In genomic region chr7:69864283-69864682, GRCh38 we compare ENCODE assay signal across 24 cellular contexts.
DNase-seq lines count a peak whose midpoint lies in the region; TF ChIP-seq lines count a peak whose summit lies in the region.
"Had no signal": no experiment of that assay in that cellular context is flagged by ENCODE, and none has a peak within 500 bp of the region (broad histone marks: within the 10 kb centered on the region; RNA-seq: fewer than 3 reads in every experiment).

No MANE protein-coding gene starts in this region.

- H3K36me3 Mint-ChIP-seq in type B pancreatic cell, result no peaks in the 10 kb centered on the region
- H3K36me3 Mint-ChIP-seq: CD4-positive, alpha-beta memory T cell; immature natural killer cell; WTC11 had no signal

- H3K9me3 ChIP-seq in adipocyte (ENCODE audit: control insufficient read depth, low read length), result no peaks in the 10 kb centered on the region
- no peaks in the 10 kb centered on the region for H3K9me3 ChIP-seq in breast epithelium
- H3K9me3 ChIP-seq: adrenal gland, left lung, SJCRH30, vagina had no signal

- no peak overlapping the region for H3K27ac Mint-ChIP-seq in type B pancreatic cell
- H3K27ac Mint-ChIP-seq: CD4-positive, alpha-beta memory T cell; immature natural killer cell; progenitor cell of endocrine pancreas; T-helper 17 cell; WTC11 had no signal

- H3K4me1 ChIP-seq in adipocyte (ENCODE audit: control insufficient read depth, insufficient read depth, low read length) (no peaks in the 10 kb centered on the region), breast epithelium (no peaks in the 10 kb centered on the region)
- H3K4me1 ChIP-seq: vagina had no signal

- H3K9ac ChIP-seq in adipocyte (ENCODE audit: low read length), result no peak overlapping the region

- H3K27me3 ChIP-seq in adipocyte (replicated peaks; ENCODE audit: control insufficient read depth, insufficient read depth, low read length) (no peaks in the 10 kb centered on the region), breast epithelium (no peaks in the 10 kb centered on the region)
- H3K27me3 ChIP-seq: adrenal gland, left lung, SJCRH30, vagina had no signal

- intact Hi-C loops in breast epithelium (cut with DNase I; ENCODE audit: low total_unique reads), result no loop called here

- no peak for TF ChIP-seq CTCF in breast epithelium (IDR thresholded peaks at IDR 0.05)
- no peak for TF ChIP-seq CTCF in type B pancreatic cell (conservative IDR thresholded peaks at IDR 0.05)

- no peak overlapping the region for H3K4me3 Mint-ChIP-seq in type B pancreatic cell
- H3K4me3 Mint-ChIP-seq: CD4-positive, alpha-beta memory T cell; immature natural killer cell; T-helper 17 cell; WTC11 had no signal

- peak; percentile 30 for DNase-seq in AG20443 (ENCODE audit: low spot score)
- DNase-seq in NCI-H1092 treated with DMSO at 0.1 percent for 48 hours (lab: John Stamatoyannopoulos, UW), result peak; percentile 42
- DNase-seq in NCI-H2171 (lab: John Stamatoyannopoulos, UW), result peak; percentile 76
- peak; percentile 30 for DNase-seq in adipocyte (ENCODE audit: low read depth)
- DNase-seq in breast epithelium (ENCODE audit: low spot score in 2 of 2), result no peak
- no peak for DNase-seq in cerebellar nuclear complex (lab: John Stamatoyannopoulos, UW)
- no peak for DNase-seq in middle frontal gyrus (ENCODE audit: extremely low spot score, low spot score)
- no peak for DNase-seq in type B pancreatic cell (ENCODE audit: extremely low spot score, unreplicated experiment)
- DNase-seq: activated CD4-positive, alpha-beta T cell treated with anti-CD3 and anti-CD28 coated beads, Interleukin-2, amount 50 U/mL, for 48 hours; activated gamma-delta T cell treated with Interleukin-2 at 50 U/mL for 16 hours; CD4-positive, alpha-beta memory T cell; dermis blood vessel endothelial cell; immature natural killer cell; left lung; midbrain; NCI-H187 treated with DMSO at 0.1 percent for 48 hours; NCI-H82; PC-9; T-helper 17 cell had no signal

- H3K36me3 ChIP-seq in adipocyte (ENCODE audit: control insufficient read depth, insufficient read depth, low read length, severe bottlenecking), result no peaks in the 10 kb centered on the region
- no peaks in the 10 kb centered on the region for H3K36me3 ChIP-seq in breast epithelium
- H3K36me3 ChIP-seq: adrenal gland, left lung, SJCRH30, vagina had no signal

- H3K4me3 ChIP-seq in adipocyte (ENCODE audit: low read length) (no peak overlapping the region), breast epithelium (no peak overlapping the region)
- H3K4me3 ChIP-seq: adrenal gland, left lung, PC-9, SJCRH30, vagina had no signal

- no peaks in the 10 kb centered on the region for H3K9me3 Mint-ChIP-seq in type B pancreatic cell
- H3K9me3 Mint-ChIP-seq: CD4-positive, alpha-beta memory T cell; immature natural killer cell; WTC11 had no signal

- H3K4me1 Mint-ChIP-seq in type B pancreatic cell (ENCODE audit: unreplicated experiment), result peaks cover 47% of the 10 kb centered on the region
- H3K4me1 Mint-ChIP-seq: CD4-positive, alpha-beta memory T cell; immature natural killer cell had no signal

- TF ChIP-seq POLR2A in breast epithelium (IDR thresholded peaks at IDR 0.05), result no peak

- H3K27me3 Mint-ChIP-seq in type B pancreatic cell, result no peaks in the 10 kb centered on the region
- H3K27me3 Mint-ChIP-seq: progenitor cell of endocrine pancreas had no signal

- H3K27ac ChIP-seq in breast epithelium, result no peak overlapping the region
- H3K27ac ChIP-seq: left lung, PC-9, SJCRH30, vagina had no signal

Comparison
In these comparisons a context has a peak if more than half of its experiments do, and no peak if none do; other contexts are left out.
1. DNase-seq: peak in AG20443 (single experiment), NCI-H1092 treated with DMSO at 0.1 percent for 48 hours (single experiment), NCI-H2171 (single experiment) and adipocyte (single experiment); none in breast epithelium (0 of 2), cerebellar nuclear complex (0 of 2), middle frontal gyrus (single experiment) and type B pancreatic cell (single experiment).